ENCODE assay signal across 1 cellular context in genomic region chr3:12470680-12471079, GRCh38.
TF ChIP-seq lines count a peak whose summit lies in the region.

No MANE protein-coding gene starts in this region.

TF ChIP-seq in HCT116, 20 proteins besides CTCF, POLR2A, EP300 and RAD21 (continued from another document):
- TF ChIP-seq ZBTB33 (IDR thresholded peaks at IDR 0.05; ENCODE audit: extremely low read depth, insufficient replicate concordance, low read length) (no peak), YY1 (IDR thresholded peaks at IDR 0.05; ENCODE audit: extremely low read depth, insufficient replicate concordance, low read depth, low read length) (no peak), POLR2AphosphoS5 (IDR thresholded peaks at IDR 0.05; ENCODE audit: low read depth, low read length) (no peak), SRF (IDR thresholded peaks at IDR 0.05; ENCODE audit: low read depth) (no peak), ZNF274 (IDR thresholded peaks at IDR 0.05; ENCODE audit: low read depth, low read length) (no peak), REST (IDR thresholded peaks at IDR 0.05; ENCODE audit: low read depth) (no peak), SIN3A (IDR thresholded peaks at IDR 0.05; ENCODE audit: low read depth) (no peak)
